ENCODE assay signal across 1 cellular context in genomic region chr19:1259206-1259872, GRCh38.
TF ChIP-seq lines count a peak whose summit lies in the region.

No MANE protein-coding gene starts in this region.

TF ChIP-seq in K562, 482 proteins besides CTCF, POLR2A, EP300 and RAD21 (continued from another document and continues in another):
- TF ChIP-seq ZNF318 (IDR thresholded peaks at IDR 0.05; ENCODE audit: borderline replicate concordance in 1 of 2, low read depth in 1 of 2) (no peak), KDM4B (IDR thresholded peaks at IDR 0.05; ENCODE audit: borderline replicate concordance in 2 of 2, low read depth in 1 of 2) (peak in 1 of 2 experiments; percentile 55; a peak in 1 of 4 replicates), ZNF830 (CRISPR knock-in tag; IDR thresholded peaks at IDR 0.05) (0 out of 2 replicates have a peak, but pooled peaks have one; percentile 83), ZNF23 (CRISPR knock-in tag; IDR thresholded peaks at IDR 0.05) (no peak), ZNF740 (CRISPR knock-in tag; IDR thresholded peaks at IDR 0.05) (no peak), ZNF740 (tag; IDR thresholded peaks at IDR 0.05) (0 out of 4 replicates have a peak, but pooled peaks of 1 of the 2 experiments have one; percentile 28), ZNF586 (CRISPR knock-in tag; conservative IDR thresholded peaks at IDR 0.05) (no peak), ZBTB7A (IDR thresholded peaks at IDR 0.05; ENCODE audit: borderline replicate concordance, control insufficient read depth, low read depth, low read length) (peak; percentile 91), LEF1 (IDR thresholded peaks at IDR 0.05) (no peak), CXXC5 (CRISPR knock-in tag; IDR thresholded peaks at IDR 0.05) (peak; percentile 13; the same call in 1 of the 2 replicates), ELF1 (tag; IDR thresholded peaks at IDR 0.05) (peak; percentile 89), STAT5A (IDR thresholded peaks at IDR 0.05; ENCODE audit: borderline replicate concordance, low read length) (no peak), REST (CRISPR knock-in tag; IDR thresholded peaks at IDR 0.05; ENCODE audit: low read depth) (0 out of 2 replicates have a peak, but pooled peaks have one; percentile 67), RUNX1 (IDR thresholded peaks at IDR 0.05; ENCODE audit: low read depth) (peak; percentile 62; the same call in 1 of the 2 replicates), HBP1 (CRISPR knock-in tag; IDR thresholded peaks at IDR 0.05) (peak; percentile 91; the same call in 1 of the 2 replicates), ZNF764 (CRISPR knock-in tag; IDR thresholded peaks at IDR 0.05; ENCODE audit: low read depth) (no peak), THRB (CRISPR knock-in tag; conservative IDR thresholded peaks at IDR 0.05) (peak; percentile 97), RB1 (IDR thresholded peaks at IDR 0.05; ENCODE audit: low read depth) (peak; percentile 44; the same call in 1 of the 2 replicates), ZFP36 (IDR thresholded peaks at IDR 0.05; ENCODE audit: low read depth, low read length, partially characterized antibody) (no peak), GTF3C2 (IDR thresholded peaks at IDR 0.05; ENCODE audit: borderline replicate concordance, extremely low read depth, insufficient read length) (no peak), RBFOX2 (IDR thresholded peaks at IDR 0.05; ENCODE audit: low read depth, low read length) (peak; percentile 80), NR2C2 (CRISPR knock-in tag; IDR thresholded peaks at IDR 0.05) (peak; percentile 31; the same call in 1 of the 2 replicates), NR2C2 (tag; IDR thresholded peaks at IDR 0.05) (no peak), MAFK (IDR thresholded peaks at IDR 0.05; ENCODE audit: low read length) (no peak), ZNF57 (CRISPR knock-in tag; IDR thresholded peaks at IDR 0.05) (no peak), TOE1 (IDR thresholded peaks at IDR 0.05; ENCODE audit: borderline replicate concordance) (0 out of 2 replicates have a peak, but pooled peaks have one; percentile 35), TOE1 (CRISPR knock-in tag; IDR thresholded peaks at IDR 0.05; ENCODE audit: borderline replicate concordance, low read depth) (no peak), SPI1 (IDR thresholded peaks at IDR 0.05; ENCODE audit: borderline replicate concordance, low read depth, low read length) (peak; percentile 61; the same call in 1 of the 2 replicates), ID3 (CRISPR knock-in tag; IDR thresholded peaks at IDR 0.05) (no peak), ID3 (tag; IDR thresholded peaks at IDR 0.05) (peak; percentile 28; the same call in 1 of the 2 replicates), ZNF143 (CRISPR knock-in tag; IDR thresholded peaks at IDR 0.05) (no peak)
